8 cellular contexts compared by ENCODE assay signal in the genomic region with DNA sequence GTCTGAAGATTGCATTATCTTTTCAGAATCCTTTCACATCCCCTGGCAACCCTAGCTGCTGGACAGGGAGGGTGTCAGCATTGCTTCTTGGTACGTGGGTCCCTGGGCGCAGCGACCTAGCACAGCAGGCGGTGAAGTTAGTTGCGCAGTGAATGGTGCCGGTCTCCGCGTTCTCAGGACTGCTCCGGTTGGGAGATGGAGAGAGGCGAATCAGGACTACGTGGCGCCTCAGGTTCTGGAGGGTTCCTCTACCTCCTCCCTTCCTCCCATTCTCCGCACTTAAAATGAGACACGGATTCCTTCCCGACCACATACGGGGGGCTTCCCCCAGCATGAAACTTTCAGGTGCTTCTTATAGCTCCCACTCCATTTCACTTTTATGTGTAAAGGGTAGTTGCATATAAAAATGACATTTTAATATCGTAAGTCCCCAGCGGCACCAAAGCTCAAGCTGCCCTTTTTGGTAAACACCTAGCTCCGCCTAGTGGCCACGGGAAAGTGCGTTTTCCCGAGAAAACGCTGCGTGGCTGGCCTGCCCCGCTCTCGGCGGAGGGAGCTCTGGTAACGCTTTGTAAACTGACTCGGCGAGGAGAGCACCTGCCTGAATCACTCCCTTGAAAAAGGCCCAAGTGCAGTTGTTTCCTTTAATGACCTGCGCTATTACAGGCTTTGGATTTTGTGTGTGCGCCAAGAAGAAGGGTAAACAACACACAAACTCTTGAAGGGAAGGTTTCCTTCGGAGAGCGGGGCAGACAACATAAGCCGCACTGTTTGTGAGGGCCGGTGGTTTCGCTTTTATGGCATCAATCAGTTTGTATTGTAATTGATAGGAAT. TPM values are rescaled to one million over a fixed set of nuclear protein-coding genes. Genes with fewer than 3 reads are reported as not detected.
A peak's percentile ranks its signal among the peaks of the same experiment; 100 is the strongest.
DNase-seq lines count a peak whose midpoint lies in the region; ATAC-seq and TF ChIP-seq lines count a peak whose summit lies in the region.

No MANE protein-coding gene starts in this region.

- peak overlapping the region; percentile 23 to 73 (median 55) for H3K4me3 ChIP-seq in dorsolateral prefrontal cortex
- no peak overlapping the region for H3K4me3 ChIP-seq in lower leg skin (ENCODE audit: low read depth, poor library complexity, severe bottlenecking)

- intact Hi-C loops in dorsolateral prefrontal cortex (cut with DNase I) = loop anchor here (1.0 to 10.0 kb wide), 4 partner anchors 60 to 201 kb away; partner anchors contain the start of gene TMEM185B (in 1 of the 2)
- intact Hi-C loops in lower leg skin (cut with DNase I; ENCODE audit: low total_unique reads) = loop anchor here (10.0 kb wide), 1 partner anchor 198 kb away; no protein-coding TSS in a partner anchor

- no peak for TF ChIP-seq POLR2A in lower leg skin (IDR thresholded peaks at IDR 0.05)

- H3K27me3 ChIP-seq in dorsolateral prefrontal cortex = no peaks in the 10 kb centered on the region

- ATAC-seq in HG03159 (IDR thresholded peaks at IDR 0.05; ENCODE audit: unreplicated experiment) (peak; percentile 42), GM21717 (IDR thresholded peaks at IDR 0.05; ENCODE audit: unreplicated experiment) (no peak)

- DNase-seq in NCI-H69 (lab: John Stamatoyannopoulos, UW) = peak; percentile 84
- DNase-seq in activated CD4-positive, alpha-beta T cell treated with anti-CD3 and anti-CD28 coated beads, Interleukin-2, amount 50 U/mL, for 48 hours = peak; percentile 82 to 86
- DNase-seq in dorsolateral prefrontal cortex = peak; percentile 77 to 89 (median 84)
- DNase-seq in lower leg skin (ENCODE audit: low spot score in 2 of 2) = peak; percentile 79 to 95
- DNase-seq in stimulated activated CD4-positive, alpha-beta T cell treated with anti-CD3 and anti-CD28 coated beads, Interleukin-2, amount 100 ng/mL, for 48 hours = peak; percentile 76 to 77

- WGBS in lower leg skin, 2 donors = 3 to 10% methylated on average over 37 of the region's 37 CpGs

- peak overlapping the region in 27 of 59 donors; percentile 8 to 80 (median 57) for H3K27ac ChIP-seq in dorsolateral prefrontal cortex

- peak; percentile 88 for TF ChIP-seq CTCF in GM12872 (IDR thresholded peaks at IDR 0.05; ENCODE audit: insufficient read depth, low read depth, low read length)
- peak; percentile 1 to 98 (median 93) for TF ChIP-seq CTCF in dorsolateral prefrontal cortex (IDR thresholded peaks at IDR 0.05 in 54 of 56, conservative IDR thresholded peaks at IDR 0.05 in 2 of 56; ENCODE audit: low read depth in 1 of 56, partially characterized antibody in 56 of 56)
- no peak for TF ChIP-seq CTCF in lower leg skin (IDR thresholded peaks at IDR 0.05)

RNA-seq across cellular contexts. Expression of gene INHBB, which starts 32.9 kb away (rescaled TPM):
- 10 to 100 TPM in 3 of 120 experiments, 1 to 10 TPM in 117; 2.6 to 16.3 (median 4.8) TPM for total RNA-seq in dorsolateral prefrontal cortex
- 10 to 100 TPM in 3 of 4 donors, 1 to 10 TPM in 1; 9.4 to 47.9 (median 25.0) TPM for total RNA-seq in lower leg skin

Comparison
In these comparisons a context has a peak if more than half of its experiments do, and no peak if none do; other contexts are left out.
1. CTCF ChIP-seq: peak in GM12872 (single experiment) and dorsolateral prefrontal cortex (56 of 56); none in lower leg skin (0 of 3).
2. Peak in every context shown above with its lines, with median percentiles within 50 percentile points of each other: DNase-seq.